1 cellular context compared by ENCODE assay signal in the genomic region with DNA sequence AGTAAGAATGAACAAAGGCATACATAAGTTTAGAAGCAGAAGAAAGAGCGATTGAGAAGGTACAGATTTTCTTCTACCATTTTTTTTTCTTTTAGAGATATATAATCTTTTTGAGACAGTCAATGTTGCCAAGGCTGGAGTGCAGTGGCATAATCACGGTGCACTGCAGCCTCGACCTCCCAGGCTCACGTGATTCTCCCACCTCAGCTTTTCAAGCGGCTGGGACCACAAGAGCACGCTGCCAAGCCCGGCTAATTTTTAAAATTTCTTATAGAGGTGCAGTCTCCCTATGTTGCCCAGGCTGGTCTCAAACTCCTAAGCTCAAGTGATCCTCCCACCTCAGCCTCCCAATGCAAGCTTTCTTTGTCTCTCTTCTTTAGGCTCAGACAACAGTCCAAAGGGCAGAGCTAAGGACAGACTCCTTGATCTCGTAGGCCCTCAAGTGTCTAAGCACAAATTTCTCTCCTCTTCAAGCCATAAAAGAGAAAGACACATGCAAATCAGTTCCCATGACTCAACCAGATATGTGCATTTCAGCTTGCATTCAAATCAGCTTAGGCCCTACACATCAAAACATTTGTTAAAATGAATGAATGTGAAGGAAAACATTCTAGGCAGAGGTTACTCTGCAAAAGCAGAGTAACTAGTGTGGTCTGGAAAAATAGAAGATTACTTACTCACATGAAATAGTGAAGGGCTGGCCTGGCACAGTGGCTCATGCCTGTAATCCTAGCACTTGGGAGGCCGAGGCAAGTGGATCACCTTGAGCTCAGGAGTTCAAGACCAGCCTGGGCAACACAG.
TF ChIP-seq lines count a peak whose summit lies in the region.

No MANE protein-coding gene starts in this region.

TF ChIP-seq in GM12878, 131 proteins besides CTCF, POLR2A, EP300 and RAD21 (continued from another document and continues in another):
- TF ChIP-seq, protein P1, sequence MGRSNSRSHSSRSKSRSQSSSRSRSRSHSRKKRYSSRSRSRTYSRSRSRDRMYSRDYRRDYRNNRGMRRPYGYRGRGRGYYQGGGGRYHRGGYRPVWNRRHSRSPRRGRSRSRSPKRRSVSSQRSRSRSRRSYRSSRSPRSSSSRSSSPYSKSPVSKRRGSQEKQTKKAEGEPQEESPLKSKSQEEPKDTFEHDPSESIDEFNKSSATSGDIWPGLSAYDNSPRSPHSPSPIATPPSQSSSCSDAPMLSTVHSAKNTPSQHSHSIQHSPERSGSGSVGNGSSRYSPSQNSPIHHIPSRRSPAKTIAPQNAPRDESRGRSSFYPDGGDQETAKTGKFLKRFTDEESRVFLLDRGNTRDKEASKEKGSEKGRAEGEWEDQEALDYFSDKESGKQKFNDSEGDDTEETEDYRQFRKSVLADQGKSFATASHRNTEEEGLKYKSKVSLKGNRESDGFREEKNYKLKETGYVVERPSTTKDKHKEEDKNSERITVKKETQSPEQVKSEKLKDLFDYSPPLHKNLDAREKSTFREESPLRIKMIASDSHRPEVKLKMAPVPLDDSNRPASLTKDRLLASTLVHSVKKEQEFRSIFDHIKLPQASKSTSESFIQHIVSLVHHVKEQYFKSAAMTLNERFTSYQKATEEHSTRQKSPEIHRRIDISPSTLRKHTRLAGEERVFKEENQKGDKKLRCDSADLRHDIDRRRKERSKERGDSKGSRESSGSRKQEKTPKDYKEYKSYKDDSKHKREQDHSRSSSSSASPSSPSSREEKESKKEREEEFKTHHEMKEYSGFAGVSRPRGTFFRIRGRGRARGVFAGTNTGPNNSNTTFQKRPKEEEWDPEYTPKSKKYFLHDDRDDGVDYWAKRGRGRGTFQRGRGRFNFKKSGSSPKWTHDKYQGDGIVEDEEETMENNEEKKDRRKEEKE (IDR thresholded peaks at IDR 0.05), result no peak
- TF ChIP-seq SREBF1 (IDR thresholded peaks at IDR 0.05; ENCODE audit: low read length), result no peak
- no peak for TF ChIP-seq TARDBP (IDR thresholded peaks at IDR 0.05; ENCODE audit: borderline replicate concordance)
- no peak for TF ChIP-seq RCOR1 (conservative IDR thresholded peaks at IDR 0.05; ENCODE audit: low read depth, low read length)
- no peak for TF ChIP-seq SIX5 (IDR thresholded peaks at IDR 0.05; ENCODE audit: low read depth, low read length, severe bottlenecking)
- TF ChIP-seq PAX8 (IDR thresholded peaks at IDR 0.05), result no peak
- no peak for TF ChIP-seq ZNF274 (IDR thresholded peaks at IDR 0.05; ENCODE audit: insufficient read depth, insufficient read length)
- TF ChIP-seq SMC3 (IDR thresholded peaks at IDR 0.05; ENCODE audit: borderline replicate concordance, low read length), result peak; percentile 24; the same call in 1 of the 2 replicates
- TF ChIP-seq, protein P2, sequence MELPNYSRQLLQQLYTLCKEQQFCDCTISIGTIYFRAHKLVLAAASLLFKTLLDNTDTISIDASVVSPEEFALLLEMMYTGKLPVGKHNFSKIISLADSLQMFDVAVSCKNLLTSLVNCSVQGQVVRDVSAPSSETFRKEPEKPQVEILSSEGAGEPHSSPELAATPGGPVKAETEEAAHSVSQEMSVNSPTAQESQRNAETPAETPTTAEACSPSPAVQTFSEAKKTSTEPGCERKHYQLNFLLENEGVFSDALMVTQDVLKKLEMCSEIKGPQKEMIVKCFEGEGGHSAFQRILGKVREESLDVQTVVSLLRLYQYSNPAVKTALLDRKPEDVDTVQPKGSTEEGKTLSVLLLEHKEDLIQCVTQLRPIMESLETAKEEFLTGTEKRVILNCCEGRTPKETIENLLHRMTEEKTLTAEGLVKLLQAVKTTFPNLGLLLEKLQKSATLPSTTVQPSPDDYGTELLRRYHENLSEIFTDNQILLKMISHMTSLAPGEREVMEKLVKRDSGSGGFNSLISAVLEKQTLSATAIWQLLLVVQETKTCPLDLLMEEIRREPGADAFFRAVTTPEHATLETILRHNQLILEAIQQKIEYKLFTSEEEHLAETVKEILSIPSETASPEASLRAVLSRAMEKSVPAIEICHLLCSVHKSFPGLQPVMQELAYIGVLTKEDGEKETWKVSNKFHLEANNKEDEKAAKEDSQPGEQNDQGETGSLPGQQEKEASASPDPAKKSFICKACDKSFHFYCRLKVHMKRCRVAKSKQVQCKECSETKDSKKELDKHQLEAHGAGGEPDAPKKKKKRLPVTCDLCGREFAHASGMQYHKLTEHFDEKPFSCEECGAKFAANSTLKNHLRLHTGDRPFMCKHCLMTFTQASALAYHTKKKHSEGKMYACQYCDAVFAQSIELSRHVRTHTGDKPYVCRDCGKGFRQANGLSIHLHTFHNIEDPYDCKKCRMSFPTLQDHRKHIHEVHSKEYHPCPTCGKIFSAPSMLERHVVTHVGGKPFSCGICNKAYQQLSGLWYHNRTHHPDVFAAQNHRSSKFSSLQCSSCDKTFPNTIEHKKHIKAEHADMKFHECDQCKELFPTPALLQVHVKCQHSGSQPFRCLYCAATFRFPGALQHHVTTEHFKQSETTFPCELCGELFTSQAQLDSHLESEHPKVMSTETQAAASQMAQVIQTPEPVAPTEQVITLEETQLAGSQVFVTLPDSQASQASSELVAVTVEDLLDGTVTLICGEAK (IDR thresholded peaks at IDR 0.05; ENCODE audit: borderline replicate concordance), result no peak
- no peak for TF ChIP-seq NR2F1 (conservative IDR thresholded peaks at IDR 0.05)
- TF ChIP-seq ASH2L (IDR thresholded peaks at IDR 0.05; ENCODE audit: borderline replicate concordance, low read depth), result no peak
- no peak for TF ChIP-seq CREB1 (IDR thresholded peaks at IDR 0.05; ENCODE audit: low read depth)
- no peak for TF ChIP-seq GATAD2B (conservative IDR thresholded peaks at IDR 0.05; ENCODE audit: low read depth)
- no peak for TF ChIP-seq MTA3 (IDR thresholded peaks at IDR 0.05; ENCODE audit: borderline replicate concordance, low read length)
- TF ChIP-seq FOS (IDR thresholded peaks at IDR 0.05; ENCODE audit: borderline replicate concordance, extremely low read depth, insufficient read length), result no peak
- TF ChIP-seq YBX1 (IDR thresholded peaks at IDR 0.05), result no peak
- TF ChIP-seq KLF5 (IDR thresholded peaks at IDR 0.05; ENCODE audit: partially characterized antibody), result no peak
- TF ChIP-seq, protein P3, sequence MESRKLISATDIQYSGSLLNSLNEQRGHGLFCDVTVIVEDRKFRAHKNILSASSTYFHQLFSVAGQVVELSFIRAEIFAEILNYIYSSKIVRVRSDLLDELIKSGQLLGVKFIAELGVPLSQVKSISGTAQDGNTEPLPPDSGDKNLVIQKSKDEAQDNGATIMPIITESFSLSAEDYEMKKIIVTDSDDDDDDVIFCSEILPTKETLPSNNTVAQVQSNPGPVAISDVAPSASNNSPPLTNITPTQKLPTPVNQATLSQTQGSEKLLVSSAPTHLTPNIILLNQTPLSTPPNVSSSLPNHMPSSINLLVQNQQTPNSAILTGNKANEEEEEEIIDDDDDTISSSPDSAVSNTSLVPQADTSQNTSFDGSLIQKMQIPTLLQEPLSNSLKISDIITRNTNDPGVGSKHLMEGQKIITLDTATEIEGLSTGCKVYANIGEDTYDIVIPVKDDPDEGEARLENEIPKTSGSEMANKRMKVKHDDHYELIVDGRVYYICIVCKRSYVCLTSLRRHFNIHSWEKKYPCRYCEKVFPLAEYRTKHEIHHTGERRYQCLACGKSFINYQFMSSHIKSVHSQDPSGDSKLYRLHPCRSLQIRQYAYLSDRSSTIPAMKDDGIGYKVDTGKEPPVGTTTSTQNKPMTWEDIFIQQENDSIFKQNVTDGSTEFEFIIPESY (IDR thresholded peaks at IDR 0.05), result no peak
- TF ChIP-seq, protein P4, sequence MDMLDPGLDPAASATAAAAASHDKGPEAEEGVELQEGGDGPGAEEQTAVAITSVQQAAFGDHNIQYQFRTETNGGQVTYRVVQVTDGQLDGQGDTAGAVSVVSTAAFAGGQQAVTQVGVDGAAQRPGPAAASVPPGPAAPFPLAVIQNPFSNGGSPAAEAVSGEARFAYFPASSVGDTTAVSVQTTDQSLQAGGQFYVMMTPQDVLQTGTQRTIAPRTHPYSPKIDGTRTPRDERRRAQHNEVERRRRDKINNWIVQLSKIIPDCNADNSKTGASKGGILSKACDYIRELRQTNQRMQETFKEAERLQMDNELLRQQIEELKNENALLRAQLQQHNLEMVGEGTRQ (IDR thresholded peaks at IDR 0.05; ENCODE audit: borderline replicate concordance, low read depth, low read length), result no peak
- TF ChIP-seq, protein P5, sequence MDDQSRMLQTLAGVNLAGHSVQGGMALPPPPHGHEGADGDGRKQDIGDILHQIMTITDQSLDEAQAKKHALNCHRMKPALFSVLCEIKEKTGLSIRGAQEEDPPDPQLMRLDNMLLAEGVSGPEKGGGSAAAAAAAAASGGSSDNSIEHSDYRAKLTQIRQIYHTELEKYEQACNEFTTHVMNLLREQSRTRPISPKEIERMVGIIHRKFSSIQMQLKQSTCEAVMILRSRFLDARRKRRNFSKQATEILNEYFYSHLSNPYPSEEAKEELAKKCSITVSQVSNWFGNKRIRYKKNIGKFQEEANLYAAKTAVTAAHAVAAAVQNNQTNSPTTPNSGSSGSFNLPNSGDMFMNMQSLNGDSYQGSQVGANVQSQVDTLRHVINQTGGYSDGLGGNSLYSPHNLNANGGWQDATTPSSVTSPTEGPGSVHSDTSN (IDR thresholded peaks at IDR 0.05; ENCODE audit: insufficient replicate concordance, low read depth, low read length), result no peak
- peak in 1 of 2 experiments; percentile 24; a peak in 2 of 4 replicates for TF ChIP-seq IKZF2 (IDR thresholded peaks at IDR 0.05)
- TF ChIP-seq, protein P6, sequence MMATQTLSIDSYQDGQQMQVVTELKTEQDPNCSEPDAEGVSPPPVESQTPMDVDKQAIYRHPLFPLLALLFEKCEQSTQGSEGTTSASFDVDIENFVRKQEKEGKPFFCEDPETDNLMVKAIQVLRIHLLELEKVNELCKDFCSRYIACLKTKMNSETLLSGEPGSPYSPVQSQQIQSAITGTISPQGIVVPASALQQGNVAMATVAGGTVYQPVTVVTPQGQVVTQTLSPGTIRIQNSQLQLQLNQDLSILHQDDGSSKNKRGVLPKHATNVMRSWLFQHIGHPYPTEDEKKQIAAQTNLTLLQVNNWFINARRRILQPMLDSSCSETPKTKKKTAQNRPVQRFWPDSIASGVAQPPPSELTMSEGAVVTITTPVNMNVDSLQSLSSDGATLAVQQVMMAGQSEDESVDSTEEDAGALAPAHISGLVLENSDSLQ (IDR thresholded peaks at IDR 0.05), result 0 out of 2 replicates have a peak, but pooled peaks have one; percentile 11
- no peak for TF ChIP-seq CHD2 (IDR thresholded peaks at IDR 0.05; ENCODE audit: borderline replicate concordance, low read depth, low read length)
- peak; percentile 58; the same call in 1 of the 2 replicates for TF ChIP-seq RAD51 (IDR thresholded peaks at IDR 0.05)
- TF ChIP-seq, protein P7, sequence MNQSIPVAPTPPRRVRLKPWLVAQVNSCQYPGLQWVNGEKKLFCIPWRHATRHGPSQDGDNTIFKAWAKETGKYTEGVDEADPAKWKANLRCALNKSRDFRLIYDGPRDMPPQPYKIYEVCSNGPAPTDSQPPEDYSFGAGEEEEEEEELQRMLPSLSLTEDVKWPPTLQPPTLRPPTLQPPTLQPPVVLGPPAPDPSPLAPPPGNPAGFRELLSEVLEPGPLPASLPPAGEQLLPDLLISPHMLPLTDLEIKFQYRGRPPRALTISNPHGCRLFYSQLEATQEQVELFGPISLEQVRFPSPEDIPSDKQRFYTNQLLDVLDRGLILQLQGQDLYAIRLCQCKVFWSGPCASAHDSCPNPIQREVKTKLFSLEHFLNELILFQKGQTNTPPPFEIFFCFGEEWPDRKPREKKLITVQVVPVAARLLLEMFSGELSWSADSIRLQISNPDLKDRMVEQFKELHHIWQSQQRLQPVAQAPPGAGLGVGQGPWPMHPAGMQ (IDR thresholded peaks at IDR 0.05; ENCODE audit: borderline replicate concordance), result no peak
- TF ChIP-seq, protein P8, sequence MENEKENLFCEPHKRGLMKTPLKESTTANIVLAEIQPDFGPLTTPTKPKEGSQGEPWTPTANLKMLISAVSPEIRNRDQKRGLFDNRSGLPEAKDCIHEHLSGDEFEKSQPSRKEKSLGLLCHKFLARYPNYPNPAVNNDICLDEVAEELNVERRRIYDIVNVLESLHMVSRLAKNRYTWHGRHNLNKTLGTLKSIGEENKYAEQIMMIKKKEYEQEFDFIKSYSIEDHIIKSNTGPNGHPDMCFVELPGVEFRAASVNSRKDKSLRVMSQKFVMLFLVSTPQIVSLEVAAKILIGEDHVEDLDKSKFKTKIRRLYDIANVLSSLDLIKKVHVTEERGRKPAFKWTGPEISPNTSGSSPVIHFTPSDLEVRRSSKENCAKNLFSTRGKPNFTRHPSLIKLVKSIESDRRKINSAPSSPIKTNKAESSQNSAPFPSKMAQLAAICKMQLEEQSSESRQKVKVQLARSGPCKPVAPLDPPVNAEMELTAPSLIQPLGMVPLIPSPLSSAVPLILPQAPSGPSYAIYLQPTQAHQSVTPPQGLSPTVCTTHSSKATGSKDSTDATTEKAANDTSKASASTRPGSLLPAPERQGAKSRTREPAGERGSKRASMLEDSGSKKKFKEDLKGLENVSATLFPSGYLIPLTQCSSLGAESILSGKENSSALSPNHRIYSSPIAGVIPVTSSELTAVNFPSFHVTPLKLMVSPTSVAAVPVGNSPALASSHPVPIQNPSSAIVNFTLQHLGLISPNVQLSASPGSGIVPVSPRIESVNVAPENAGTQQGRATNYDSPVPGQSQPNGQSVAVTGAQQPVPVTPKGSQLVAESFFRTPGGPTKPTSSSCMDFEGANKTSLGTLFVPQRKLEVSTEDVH (IDR thresholded peaks at IDR 0.05; ENCODE audit: low read depth, partially characterized antibody), result no peak
- TF ChIP-seq IRF4 (IDR thresholded peaks at IDR 0.05; ENCODE audit: low read depth, low read length), result no peak
- TF ChIP-seq, protein P9, sequence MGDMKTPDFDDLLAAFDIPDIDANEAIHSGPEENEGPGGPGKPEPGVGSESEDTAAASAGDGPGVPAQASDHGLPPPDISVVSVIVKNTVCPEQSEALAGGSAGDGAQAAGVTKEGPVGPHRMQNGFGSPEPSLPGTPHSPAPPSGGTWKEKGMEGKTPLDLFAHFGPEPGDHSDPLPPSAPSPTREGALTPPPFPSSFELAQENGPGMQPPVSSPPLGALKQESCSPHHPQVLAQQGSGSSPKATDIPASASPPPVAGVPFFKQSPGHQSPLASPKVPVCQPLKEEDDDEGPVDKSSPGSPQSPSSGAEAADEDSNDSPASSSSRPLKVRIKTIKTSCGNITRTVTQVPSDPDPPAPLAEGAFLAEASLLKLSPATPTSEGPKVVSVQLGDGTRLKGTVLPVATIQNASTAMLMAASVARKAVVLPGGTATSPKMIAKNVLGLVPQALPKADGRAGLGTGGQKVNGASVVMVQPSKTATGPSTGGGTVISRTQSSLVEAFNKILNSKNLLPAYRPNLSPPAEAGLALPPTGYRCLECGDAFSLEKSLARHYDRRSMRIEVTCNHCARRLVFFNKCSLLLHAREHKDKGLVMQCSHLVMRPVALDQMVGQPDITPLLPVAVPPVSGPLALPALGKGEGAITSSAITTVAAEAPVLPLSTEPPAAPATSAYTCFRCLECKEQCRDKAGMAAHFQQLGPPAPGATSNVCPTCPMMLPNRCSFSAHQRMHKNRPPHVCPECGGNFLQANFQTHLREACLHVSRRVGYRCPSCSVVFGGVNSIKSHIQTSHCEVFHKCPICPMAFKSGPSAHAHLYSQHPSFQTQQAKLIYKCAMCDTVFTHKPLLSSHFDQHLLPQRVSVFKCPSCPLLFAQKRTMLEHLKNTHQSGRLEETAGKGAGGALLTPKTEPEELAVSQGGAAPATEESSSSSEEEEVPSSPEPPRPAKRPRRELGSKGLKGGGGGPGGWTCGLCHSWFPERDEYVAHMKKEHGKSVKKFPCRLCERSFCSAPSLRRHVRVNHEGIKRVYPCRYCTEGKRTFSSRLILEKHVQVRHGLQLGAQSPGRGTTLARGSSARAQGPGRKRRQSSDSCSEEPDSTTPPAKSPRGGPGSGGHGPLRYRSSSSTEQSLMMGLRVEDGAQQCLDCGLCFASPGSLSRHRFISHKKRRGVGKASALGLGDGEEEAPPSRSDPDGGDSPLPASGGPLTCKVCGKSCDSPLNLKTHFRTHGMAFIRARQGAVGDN (IDR thresholded peaks at IDR 0.05), result no peak
- TF ChIP-seq MXI1 (IDR thresholded peaks at IDR 0.05; ENCODE audit: low read depth, low read length), result 0 out of 2 replicates have a peak, but pooled peaks have one; percentile 25
- TF ChIP-seq ZNF24 (IDR thresholded peaks at IDR 0.05), result 0 out of 2 replicates have a peak, but pooled peaks have one; percentile 29
